Comparison of ENCODE assay signal across 8 cellular contexts in genomic region chr2:67840460-67841068, GRCh38.
DNase-seq lines count a peak whose midpoint lies in the region; ATAC-seq and TF ChIP-seq lines count a peak whose summit lies in the region.

No MANE protein-coding gene starts in this region.

- H3K4me1 ChIP-seq in right atrium auricular region, result no peaks in the 10 kb centered on the region

- no peak overlapping the region for H3K27ac ChIP-seq in right atrium auricular region

- H3K4me3 ChIP-seq in right atrium auricular region, result no peak overlapping the region

- H3K27me3 ChIP-seq in right atrium auricular region, result no peaks in the 10 kb centered on the region

- peak; percentile 4 to 19 for DNase-seq in AML-193 (lab: John Stamatoyannopoulos, UW)
- DNase-seq in NCI-H510A (lab: John Stamatoyannopoulos, UW), result peak; percentile 59
- DNase-seq in amniotic stem cell (lab: John Stamatoyannopoulos, UW), result peak; percentile 46
- DNase-seq in right atrium auricular region (ENCODE audit: low spot score), result no peak
- DNase-seq in renal cortical epithelial cell (ENCODE audit: low read depth), result peak; percentile 68
- no peak for DNase-seq in SKM-1 (lab: John Stamatoyannopoulos, UW; ENCODE audit: unreplicated experiment)

- TF ChIP-seq CTCF in right atrium auricular region (IDR thresholded peaks at IDR 0.05), result peak; percentile 41 to 83

- peak; percentile 64 for ATAC-seq in GM18517 (IDR thresholded peaks at IDR 0.05; ENCODE audit: unreplicated experiment)
- peak; percentile 77 for ATAC-seq in HG03135 (IDR thresholded peaks at IDR 0.05; ENCODE audit: unreplicated experiment)

- H3K9me3 ChIP-seq in right atrium auricular region, result no peaks in the 10 kb centered on the region

- no peaks in the 10 kb centered on the region for H3K36me3 ChIP-seq in right atrium auricular region

Comparison
In these comparisons a context has a peak if more than half of its experiments do, and no peak if none do; other contexts are left out.
1. DNase-seq: peak in AML-193 (2 of 2), NCI-H510A (single experiment), amniotic stem cell (single experiment) and renal cortical epithelial cell (single experiment); none in right atrium auricular region (single experiment) and SKM-1 (single experiment).